In genomic region chr6:103769431-103769830, GRCh38 we compare ENCODE assay signal across 25 cellular contexts.
"Had no signal": no experiment of that assay in that cellular context is flagged by ENCODE, and none has a peak within 500 bp of the region (broad histone marks: within the 10 kb centered on the region; RNA-seq: fewer than 3 reads in every experiment).

No MANE protein-coding gene starts in this region.

- H3K4me1 Mint-ChIP-seq: activated CD4-positive, alpha-beta T cell treated with anti-CD3 and anti-CD28 coated beads, Interleukin-2, amount 10 ng/mL, durations not matched to agents 24 days and 14 days; activated naive CD8-positive, alpha-beta T cell treated with anti-CD3 and anti-CD28 coated beads for 36 hours; brain; nephron; T-helper 17 cell had no signal

- H3K36me3 Mint-ChIP-seq: activated CD4-positive, alpha-beta memory T cell treated with anti-CD3 and anti-CD28 coated beads for 36 hours; activated naive CD8-positive, alpha-beta T cell treated with anti-CD3 and anti-CD28 coated beads for 36 hours; brain had no signal

- H3K27ac Mint-ChIP-seq: activated CD4-positive, alpha-beta memory T cell treated with anti-CD3 and anti-CD28 coated beads for 36 hours; activated CD4-positive, alpha-beta T cell treated with anti-CD3 and anti-CD28 coated beads, Interleukin-2, amount 10 ng/mL, durations not matched to agents 24 days and 14 days; activated naive CD4-positive, alpha-beta T cell treated with anti-CD3 and anti-CD28 coated beads for 36 hours; activated naive CD8-positive, alpha-beta T cell treated with anti-CD3 and anti-CD28 coated beads for 36 hours; activated T-helper 1 cell treated with anti-CD3 and anti-CD28 coated beads, Interleukin-12 subunit alpha, Interleukin-12 subunit beta, Interleukin-2, Interleukin-4 antibody, amounts not matched to agents 30 ng/mL and 10 ng/mL and 1 ng/mL, durations not matched to agents 14 hours and 24 hours and 36 hours; brain; nephron; T-helper 17 cell had no signal

- H3K9me3 ChIP-seq: adrenal gland, esophagus muscularis mucosa, left lung, lower lobe of right lung, right lobe of liver, tibial nerve had no signal

- H3K27me3 Mint-ChIP-seq: activated CD4-positive, alpha-beta memory T cell treated with anti-CD3 and anti-CD28 coated beads for 36 hours; activated CD4-positive, alpha-beta T cell treated with anti-CD3 and anti-CD28 coated beads, Interleukin-2, amount 10 ng/mL, durations not matched to agents 24 days and 14 days; activated naive CD8-positive, alpha-beta T cell treated with anti-CD3 and anti-CD28 coated beads for 36 hours; brain; T-helper 17 cell had no signal

- H3K27ac ChIP-seq: adrenal gland, coronary artery, esophagus muscularis mucosa, left lung, lower lobe of right lung, right lobe of liver, tibial nerve had no signal

- H3K36me3 ChIP-seq: adrenal gland, esophagus muscularis mucosa, left lung, lower lobe of right lung, right lobe of liver, tibial nerve had no signal

- H3K27me3 ChIP-seq: adrenal gland, esophagus muscularis mucosa, left lung, right lobe of liver, tibial nerve had no signal

- H3K4me1 ChIP-seq: adrenal gland, esophagus muscularis mucosa, left lung, lower lobe of right lung, right lobe of liver, tibial nerve had no signal

- H3K4me3 Mint-ChIP-seq: activated CD4-positive, alpha-beta memory T cell treated with anti-CD3 and anti-CD28 coated beads for 36 hours; activated CD4-positive, alpha-beta T cell treated with anti-CD3 and anti-CD28 coated beads, Interleukin-2, amount 10 ng/mL, durations not matched to agents 24 days and 14 days; activated naive CD4-positive, alpha-beta T cell treated with anti-CD3 and anti-CD28 coated beads for 36 hours; activated naive CD8-positive, alpha-beta T cell treated with anti-CD3 and anti-CD28 coated beads for 36 hours; activated T-helper 1 cell treated with anti-CD3 and anti-CD28 coated beads, Interleukin-12 subunit alpha, Interleukin-12 subunit beta, Interleukin-2, Interleukin-4 antibody, amounts not matched to agents 30 ng/mL and 10 ng/mL and 1 ng/mL, durations not matched to agents 14 hours and 24 hours and 36 hours; brain; nephron; T-helper 17 cell had no signal

- H3K9me3 Mint-ChIP-seq: activated CD4-positive, alpha-beta memory T cell treated with anti-CD3 and anti-CD28 coated beads for 36 hours; activated CD4-positive, alpha-beta T cell treated with anti-CD3 and anti-CD28 coated beads, Interleukin-2, amount 10 ng/mL, durations not matched to agents 24 days and 14 days; activated naive CD4-positive, alpha-beta T cell treated with anti-CD3 and anti-CD28 coated beads for 36 hours; activated naive CD8-positive, alpha-beta T cell treated with anti-CD3 and anti-CD28 coated beads for 36 hours; activated T-helper 1 cell treated with anti-CD3 and anti-CD28 coated beads, Interleukin-12 subunit alpha, Interleukin-12 subunit beta, Interleukin-2, Interleukin-4 antibody, amounts not matched to agents 30 ng/mL and 10 ng/mL and 1 ng/mL, durations not matched to agents 14 hours and 24 hours and 36 hours; brain; nephron had no signal

- H3K4me3 ChIP-seq: adrenal gland, coronary artery, esophagus muscularis mucosa, left lung, lower lobe of right lung, right lobe of liver, tibial nerve had no signal

- DNase-seq: activated CD4-positive, alpha-beta memory T cell treated with anti-CD3 and anti-CD28 coated beads for 36 hours; activated CD4-positive, alpha-beta T cell treated with anti-CD3 and anti-CD28 coated beads, Interleukin-2, amount 10 ng/mL, durations not matched to agents 24 days and 14 days; activated CD4-positive, CD25-positive, alpha-beta regulatory T cell treated with anti-CD3 and anti-CD28 coated beads, Interleukin-2, amount 50 U/mL, for 72 hours; activated CD8-positive, alpha-beta memory T cell treated with anti-CD3 and anti-CD28 coated beads, Interleukin-2, amount 50 U/mL, for 4 hours; activated effector memory CD4-positive, alpha-beta T cell treated with anti-CD3 and anti-CD28 coated beads, Interleukin-2, amount 50 U/mL, for 16 hours; activated naive CD4-positive, alpha-beta T cell treated with anti-CD3 and anti-CD28 coated beads for 36 hours; activated naive CD8-positive, alpha-beta T cell treated with anti-CD3 and anti-CD28 coated beads for 36 hours; activated T-cell treated with anti-CD3 and anti-CD28 coated beads, Interleukin-2, amount 50 U/mL, for 1 hour; adrenal gland; aorta; foreskin melanocyte; kidney glomerular epithelial cell; left lung; lower lobe of right lung; right lobe of liver; stimulated activated CD4-positive, alpha-beta T cell treated with anti-CD3 and anti-CD28 coated beads, Interleukin-2, amount 100 ng/mL, for 48 hours; stimulated activated naive CD4-positive, alpha-beta T cell treated with Interleukin-2 at 50 U/mL for 16 hours; T-helper 17 cell; T1000 had no signal
